ENCODE assay signal across 8 cellular contexts in the genomic region with DNA sequence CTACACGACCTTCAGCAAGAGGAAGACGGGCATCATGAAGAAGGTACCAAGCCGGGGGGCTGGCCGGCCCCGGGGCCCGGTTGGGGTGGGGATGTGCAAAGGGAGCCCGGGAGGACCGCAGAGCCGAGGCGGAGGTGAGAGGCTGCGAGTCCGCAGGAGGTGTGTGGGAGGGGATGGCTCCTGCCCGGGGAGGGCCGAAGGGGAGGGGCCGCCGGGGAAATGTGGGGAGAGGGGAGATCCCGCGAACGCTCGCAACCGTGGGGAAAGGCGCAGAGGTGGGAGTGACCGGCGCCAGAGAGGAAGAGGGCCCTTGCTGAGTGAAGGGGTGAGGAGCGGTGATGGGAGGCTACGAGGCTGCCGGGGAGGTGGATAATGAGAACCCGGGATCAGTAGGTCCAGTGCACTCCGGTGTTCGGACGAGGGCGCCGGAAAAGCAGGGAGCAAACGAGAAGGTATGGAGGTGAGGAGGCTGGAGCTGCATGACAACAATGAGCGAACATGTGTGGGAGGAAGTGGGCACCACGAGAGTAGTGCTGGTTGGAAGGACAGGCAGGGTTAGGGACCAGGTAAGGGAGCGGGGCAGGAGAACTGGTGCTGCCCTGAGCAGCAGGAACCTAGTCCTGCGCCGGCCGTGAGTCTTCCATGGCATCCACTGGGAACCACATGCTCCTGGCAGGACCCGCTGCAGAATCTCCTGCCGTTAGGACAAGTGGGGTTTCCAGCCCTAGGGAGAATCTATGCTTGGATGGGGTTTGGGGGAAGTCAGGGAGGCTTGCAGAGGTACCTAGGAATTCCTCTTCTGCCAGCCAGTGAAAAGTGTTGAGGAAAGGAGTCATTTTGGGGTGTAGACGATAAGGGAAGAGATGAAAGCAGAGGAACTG.
DNase-seq lines count a peak whose midpoint lies in the region; ATAC-seq and TF ChIP-seq lines count a peak whose summit lies in the region.

No MANE protein-coding gene starts in this region.

- no peak for TF ChIP-seq CTCF in VCaP (conservative IDR thresholded peaks at IDR 0.05)

- H3K27ac ChIP-seq in KOPT-K1 (ENCODE audit: low read depth, low read length, poor library complexity, severe bottlenecking) (peak overlapping the region; percentile 81), VCaP (peak overlapping the region; percentile 92)

- ATAC-seq in GM19351 (IDR thresholded peaks at IDR 0.05; ENCODE audit: unreplicated experiment) (no peak), HG03521 (IDR thresholded peaks at IDR 0.05; ENCODE audit: unreplicated experiment) (no peak)

- peak; percentile 57 for DNase-seq in D341Med (ENCODE audit: low spot score)
- peak; percentile 37 for DNase-seq in central memory CD4-positive, alpha-beta T cell
- peak; percentile 88 for DNase-seq in left kidney (ENCODE audit: low read depth, low spot score)
- DNase-seq in stimulated activated CD4-positive, alpha-beta T cell treated with anti-CD3 and anti-CD28 coated beads, Interleukin-15, amount 100 ng/mL, for 24 hours: peak; percentile 67

- H3K36me3 ChIP-seq in KOPT-K1 (ENCODE audit: insufficient read depth, low read length): peaks cover 29% of the 10 kb centered on the region

- H3K9me3 ChIP-seq in KOPT-K1 (ENCODE audit: insufficient read depth, low read length, poor library complexity, severe bottlenecking): no peaks in the 10 kb centered on the region

Comparison
In these comparisons a context has a peak if more than half of its experiments do, and no peak if none do; other contexts are left out.
1. DNase-seq: peak in every context shown above with its lines; median percentile 88 in left kidney; 67 in stimulated activated CD4-positive, alpha-beta T cell treated with anti-CD3 and anti-CD28 coated beads, Interleukin-15, amount 100 ng/mL, for 24 hours; 57 in D341Med; 37 in central memory CD4-positive, alpha-beta T cell.